1 cellular context compared by ENCODE assay signal in the genomic region with DNA sequence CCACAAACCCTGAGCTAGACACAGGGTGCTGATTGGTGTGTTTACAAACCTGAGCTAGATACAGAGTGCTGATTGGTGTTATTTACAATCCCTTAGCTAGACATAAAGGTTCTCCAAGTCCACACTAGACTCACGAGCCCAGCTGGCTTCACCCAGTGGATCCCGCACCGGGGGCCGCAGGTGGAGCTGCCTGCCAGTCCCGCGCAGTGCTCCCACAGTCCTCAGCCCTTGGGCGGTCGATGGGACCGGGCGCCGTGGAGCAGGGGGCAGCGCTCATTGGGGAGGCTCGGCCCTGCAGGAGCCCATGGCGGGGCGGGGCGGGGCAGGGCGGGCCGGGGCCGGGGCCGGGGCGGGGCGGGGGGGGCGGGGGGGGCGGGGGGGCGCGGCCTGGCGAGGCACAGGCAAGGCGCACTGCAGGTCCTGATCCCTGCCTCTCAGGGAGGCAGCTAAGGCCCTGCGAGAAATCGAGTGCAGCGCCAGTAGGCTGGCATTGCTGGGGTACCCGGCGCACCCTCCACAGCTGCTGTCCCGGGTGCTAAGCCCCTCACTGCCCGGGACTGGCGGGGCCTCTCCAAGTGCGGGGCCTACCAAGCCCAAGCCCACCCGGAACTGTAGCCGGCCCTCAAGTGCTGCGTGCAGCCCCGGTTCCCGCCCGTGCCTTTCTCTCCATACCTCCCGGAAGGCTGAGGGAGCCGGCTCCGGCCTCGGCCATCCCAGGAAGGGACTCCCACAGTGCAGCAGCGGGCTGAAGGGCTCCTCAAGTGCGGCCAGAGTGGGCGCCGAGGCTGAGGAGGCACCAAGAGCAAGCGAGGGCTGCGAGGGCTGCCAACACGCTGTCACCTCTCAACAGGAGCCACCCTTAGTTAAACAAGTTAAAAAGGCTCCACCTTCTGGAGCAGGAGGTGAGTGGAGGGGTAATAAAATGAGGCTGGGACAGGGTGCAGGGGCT.
A peak's percentile ranks its signal among the peaks of the same experiment; 100 is the strongest.
TF ChIP-seq lines count a peak whose summit lies in the region.

No MANE protein-coding gene starts in this region.

TF ChIP-seq in HepG2, 621 proteins besides CTCF, POLR2A, EP300 and RAD21:
- 0 out of 2 replicates have a peak, but pooled peaks have one; percentile 1 for TF ChIP-seq NFYB (CRISPR knock-in tag; IDR thresholded peaks at IDR 0.05)
- TF ChIP-seq SMYD3 (CRISPR knock-in tag; IDR thresholded peaks at IDR 0.05) = no peak
